ENCODE assay signal across 23 cellular contexts in the genomic region with DNA sequence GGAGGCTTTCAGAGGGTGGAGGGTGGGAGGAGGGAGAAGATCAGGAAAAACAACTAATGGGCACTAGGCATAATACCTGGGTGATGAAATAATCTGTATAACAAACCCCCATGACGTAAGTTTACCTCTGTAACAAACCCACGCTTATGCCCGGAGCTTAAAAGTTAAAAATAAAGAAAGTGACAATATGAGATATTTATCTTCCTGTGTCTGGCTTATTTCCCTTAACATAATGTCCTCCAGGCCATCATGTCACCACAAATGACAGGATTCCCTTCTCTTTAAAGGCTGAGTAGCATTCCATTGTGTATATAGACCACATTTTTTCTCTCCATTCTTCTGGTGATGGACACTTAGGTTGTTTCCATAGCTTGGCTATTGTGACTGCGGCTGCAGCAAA.
DNase-seq lines count a peak whose midpoint lies in the region; TF ChIP-seq lines count a peak whose summit lies in the region.
"Had no signal": no experiment of that assay in that cellular context is flagged by ENCODE, and none has a peak within 500 bp of the region (broad histone marks: within the 10 kb centered on the region; RNA-seq: fewer than 3 reads in every experiment).

No MANE protein-coding gene starts in this region.

- H2BK120ac ChIP-seq in trophoblast cell (ENCODE audit: insufficient read depth, low read length, poor library complexity): peak overlapping the region; percentile 96

- no peak for DNase-seq in Caco-2
- no peak for DNase-seq in endodermal cell
- DNase-seq in mesothelial cell of epicardium (ENCODE audit: low spot score in 2 of 2, unreplicated experiment in 2 of 2): no peak
- peak in 1 of 2 donors; percentile 61 for DNase-seq in trophoblast cell
- DNase-seq in left ventricle myocardium inferior: no peak
- no peak for DNase-seq in hippocampal formation (lab: John Stamatoyannopoulos, UW)
- no peak for DNase-seq in Peyer's patch
- DNase-seq in NCI-H187 (lab: John Stamatoyannopoulos, UW): no peak
- DNase-seq: 8988T; ACHN; AML-193; BE2C; Calu3; CD4-positive, alpha-beta T cell; CD8-positive, alpha-beta memory T cell; DMS53; DMS79 treated with DMSO at 0.1 percent for 48 hours; GF-D8; H7; HCEC 1CT had no signal

- H3K4me3 ChIP-seq in Caco-2 (ENCODE audit: low read depth, low read length) (no peak overlapping the region), endodermal cell (ENCODE audit: low read length) (no peak overlapping the region), trophoblast cell (ENCODE audit: low read depth, low read length) (no peak overlapping the region), left ventricle myocardium inferior (no peak overlapping the region), Peyer's patch (no peak overlapping the region)
- H3K4me3 ChIP-seq: A549; BLaER1 treated with 17β-estradiol and CSF1 and Interleukin-3, amounts not matched to agents 10 nM and 100 nM had no signal

- TF ChIP-seq CTCF in Caco-2 (IDR thresholded peaks at IDR 0.05; ENCODE audit: insufficient read depth in 1 of 2, low read depth in 1 of 2, low read length in 1 of 2, severe bottlenecking in 1 of 2, unreplicated experiment in 1 of 2) (no peak), endodermal cell (conservative IDR thresholded peaks at IDR 0.05) (no peak), mesothelial cell of epicardium (IDR thresholded peaks at IDR 0.05; ENCODE audit: unreplicated experiment) (no peak), left ventricle myocardium inferior (IDR thresholded peaks at IDR 0.05; ENCODE audit: borderline replicate concordance) (no peak), Peyer's patch (IDR thresholded peaks at IDR 0.05) (no peak)

- H3K4me1 ChIP-seq in Caco-2 (peaks cover 49% of the 10 kb centered on the region), endodermal cell (ENCODE audit: control insufficient read depth, insufficient read depth, low read length) (peaks cover 3% of the 10 kb centered on the region), trophoblast cell (ENCODE audit: control insufficient read depth in 1 of 2, insufficient read depth in 2 of 2, low read length in 2 of 2) (peaks cover 32 to 44% of the 10 kb centered on the region in 2 experiments), left ventricle myocardium inferior (no peaks in the 10 kb centered on the region), Peyer's patch (peaks cover 0 to 7% (median 2%) of the 10 kb centered on the region in 4 donors)
- H3K4me1 ChIP-seq: A549; BE2C; BLaER1 treated with 17β-estradiol and CSF1 and Interleukin-3, amounts not matched to agents 10 nM and 100 nM had no signal

- BruUV-seq in Caco-2 (replicated peaks; lab: Mats Ljungman, UMichigan): no TSS peak

- WGBS in endodermal cell (ENCODE audit: insufficient coverage in 1 of 2, insufficient read length in 1 of 2), 2 experiments: 75 to 98% methylated on average over 1 to 3 of the region's 4 CpGs
- no CpG with 5 or more reads among the region's 4 CpGs for WGBS in trophoblast cell (ENCODE audit: extremely low coverage, insufficient coverage, insufficient read length)

- H3K23ac ChIP-seq in trophoblast cell (ENCODE audit: low read length): no peak overlapping the region

- intact Hi-C loops in Caco-2 (cut with micrococcal nuclease; ENCODE audit: unreplicated experiment): no loop called here
- intact Hi-C loops in left ventricle myocardium inferior (cut with micrococcal nuclease): no loop called here

- no peaks in the 10 kb centered on the region for H3K27me3 ChIP-seq in Caco-2 (replicated peaks; ENCODE audit: control insufficient read depth, insufficient read depth, low read length)
- no peaks in the 10 kb centered on the region for H3K27me3 ChIP-seq in endodermal cell (ENCODE audit: control insufficient read depth, insufficient read depth, low read length, poor library complexity, severe bottlenecking)
- no peaks in the 10 kb centered on the region for H3K27me3 ChIP-seq in trophoblast cell (ENCODE audit: insufficient read depth, low read length)
- H3K27me3 ChIP-seq in left ventricle myocardium inferior (ENCODE audit: low read depth): peaks cover 22% of the 10 kb centered on the region
- H3K27me3 ChIP-seq in Peyer's patch: no peaks in the 10 kb centered on the region
- H3K27me3 ChIP-seq: BE2C; BLaER1 treated with 17β-estradiol and CSF1 and Interleukin-3, amounts not matched to agents 10 nM and 100 nM had no signal

- H3K36me3 ChIP-seq in Caco-2 (ENCODE audit: control insufficient read depth, insufficient read depth, low read length) (no peaks in the 10 kb centered on the region), endodermal cell (ENCODE audit: control insufficient read depth, insufficient read depth, low read length) (no peaks in the 10 kb centered on the region), trophoblast cell (ENCODE audit: control insufficient read depth in 1 of 2, insufficient read depth in 2 of 2, low read length in 2 of 2) (peaks cover 2 to 4% of the 10 kb centered on the region in 2 experiments), left ventricle myocardium inferior (no peaks in the 10 kb centered on the region), Peyer's patch (peaks cover 0 to 8% (median 0%) of the 10 kb centered on the region in 3 donors)
- H3K36me3 ChIP-seq: BE2C; BLaER1 treated with 17β-estradiol and CSF1 and Interleukin-3, amounts not matched to agents 10 nM and 100 nM had no signal

- TF ChIP-seq POLR2A in Peyer's patch (IDR thresholded peaks at IDR 0.05): no peak

- H3K27me3 Mint-ChIP-seq in Caco-2 (ENCODE audit: insufficient read depth, unreplicated experiment) (no peaks in the 10 kb centered on the region), endodermal cell (ENCODE audit: insufficient read depth) (peaks cover 2% of the 10 kb centered on the region), mesothelial cell of epicardium (ENCODE audit: low read depth) (no peaks in the 10 kb centered on the region)

- H3K14ac ChIP-seq in trophoblast cell (ENCODE audit: low read length): peak overlapping the region; percentile 60

- no peak overlapping the region for H2BK12ac ChIP-seq in trophoblast cell (ENCODE audit: low read length)

- H3K4me3 Mint-ChIP-seq in Caco-2 (ENCODE audit: unreplicated experiment) (no peak overlapping the region), endodermal cell (no peak overlapping the region), mesothelial cell of epicardium (no peak overlapping the region)
- H3K4me3 Mint-ChIP-seq: CD14-positive monocyte; CD4-positive, alpha-beta T cell; CD8-positive, alpha-beta memory T cell had no signal

- no peaks in the 10 kb centered on the region for H3K79me2 ChIP-seq in trophoblast cell (ENCODE audit: control insufficient read depth, insufficient read depth, low read length, poor library complexity)

- H3K27ac Mint-ChIP-seq in Caco-2 (ENCODE audit: unreplicated experiment) (peak overlapping the region; percentile 80), endodermal cell (no peak overlapping the region), mesothelial cell of epicardium (peak overlapping the region; percentile 92)
- H3K27ac Mint-ChIP-seq: CD14-positive monocyte; CD4-positive, alpha-beta T cell; CD8-positive, alpha-beta memory T cell had no signal

- H4K91ac ChIP-seq in trophoblast cell (ENCODE audit: low read depth, low read length): peak overlapping the region; percentile 93

- no peak overlapping the region for H2AK5ac ChIP-seq in trophoblast cell (ENCODE audit: low read length)

- H3K79me1 ChIP-seq in trophoblast cell (ENCODE audit: low read length): peaks cover 35% of the 10 kb centered on the region

- H3K36me3 Mint-ChIP-seq in Caco-2 (ENCODE audit: insufficient read depth, unreplicated experiment): peaks cover 5% of the 10 kb centered on the region
- no peaks in the 10 kb centered on the region for H3K36me3 Mint-ChIP-seq in endodermal cell (ENCODE audit: low read depth)
- peaks cover 17% of the 10 kb centered on the region for H3K36me3 Mint-ChIP-seq in mesothelial cell of epicardium
- H3K36me3 Mint-ChIP-seq: CD14-positive monocyte; CD8-positive, alpha-beta memory T cell had no signal

- H3K4ac ChIP-seq in trophoblast cell (ENCODE audit: low read depth, low read length): no peak overlapping the region

- no peak overlapping the region for H4K12ac ChIP-seq in trophoblast cell (ENCODE audit: low read depth, low read length)

- no peak overlapping the region for H3K18ac ChIP-seq in trophoblast cell (ENCODE audit: low read length)

- peaks cover 49% of the 10 kb centered on the region for H3K4me1 Mint-ChIP-seq in Caco-2 (ENCODE audit: low read depth, unreplicated experiment)
- H3K4me1 Mint-ChIP-seq in endodermal cell: peaks cover 21% of the 10 kb centered on the region
- peaks cover 63% of the 10 kb centered on the region for H3K4me1 Mint-ChIP-seq in mesothelial cell of epicardium
- H3K4me1 Mint-ChIP-seq: CD14-positive monocyte; CD8-positive, alpha-beta memory T cell had no signal

- peak overlapping the region; percentile 8 for H3K4me2 ChIP-seq in trophoblast cell (ENCODE audit: low read length)
- H3K4me2 ChIP-seq: A549; BLaER1 treated with 17β-estradiol and CSF1 and Interleukin-3, amounts not matched to agents 10 nM and 100 nM had no signal

- H3K9me3 Mint-ChIP-seq in Caco-2 (ENCODE audit: unreplicated experiment) (peaks cover 13% of the 10 kb centered on the region), endodermal cell (peaks cover 3% of the 10 kb centered on the region), mesothelial cell of epicardium (no peaks in the 10 kb centered on the region)
- H3K9me3 Mint-ChIP-seq: CD4-positive, alpha-beta T cell; CD8-positive, alpha-beta memory T cell had no signal

- no peak overlapping the region for H2AFZ ChIP-seq in trophoblast cell (ENCODE audit: insufficient read depth, low read length, poor library complexity)

- peak overlapping the region; percentile 57 for H3K27ac ChIP-seq in endodermal cell (ENCODE audit: low read depth, low read length)
- peak overlapping the region; percentile 97 for H3K27ac ChIP-seq in trophoblast cell (ENCODE audit: low read depth, low read length)
- no peak overlapping the region for H3K27ac ChIP-seq in left ventricle myocardium inferior (replicated peaks)
- no peak overlapping the region for H3K27ac ChIP-seq in Peyer's patch
- H3K27ac ChIP-seq: A549; BLaER1 treated with 17β-estradiol and CSF1 and Interleukin-3, amounts not matched to agents 10 nM and 100 nM had no signal

- H4K8ac ChIP-seq in trophoblast cell (ENCODE audit: low read depth, low read length): peak overlapping the region; percentile 52

- CTCF ChIA-PET in Caco-2 (lab: Charles Lee): no interaction called here

- POLR2A ChIA-PET in Caco-2 (lab: Charles Lee): no interaction called here

- H3K9ac ChIP-seq in endodermal cell (ENCODE audit: extremely low read depth, low read length, poor library complexity, severe bottlenecking): no peak overlapping the region
- H3K9ac ChIP-seq in trophoblast cell (ENCODE audit: low read length): no peak overlapping the region
- H3K9ac ChIP-seq: BLaER1 treated with 17β-estradiol and CSF1 and Interleukin-3, amounts not matched to agents 10 nM and 100 nM had no signal

- H3K9me3 ChIP-seq in Caco-2 (no peaks in the 10 kb centered on the region), endodermal cell (ENCODE audit: control insufficient read depth, low read length) (no peaks in the 10 kb centered on the region), trophoblast cell (ENCODE audit: insufficient read depth, low read depth, low read length) (no peaks in the 10 kb centered on the region), left ventricle myocardium inferior (replicated peaks) (no peaks in the 10 kb centered on the region), Peyer's patch (no peaks in the 10 kb centered on the region)
- H3K9me3 ChIP-seq: A549, BE2C had no signal

- peak overlapping the region; percentile 84 for H2BK5ac ChIP-seq in trophoblast cell (ENCODE audit: low read depth, low read length, poor library complexity)

Comparison
In these comparisons a context has a peak if more than half of its experiments do, and no peak if none do; other contexts are left out.
1. H3K27ac ChIP-seq: peak in endodermal cell (single experiment) and trophoblast cell (single experiment); none in left ventricle myocardium inferior (single experiment) and Peyer's patch (0 of 4).